In genomic region chr2:20223345-20224190, GRCh38 we compare ENCODE assay signal across 8 cellular contexts. TPM values are rescaled to one million over a fixed set of nuclear protein-coding genes. Genes with fewer than 3 reads are reported as not detected.
DNase-seq lines count a peak whose midpoint lies in the region; ATAC-seq, FAIRE-seq and TF ChIP-seq lines count a peak whose summit lies in the region.

No MANE protein-coding gene starts in this region.

- H3K9me3 Mint-ChIP-seq in natural killer cell, result no peaks in the 10 kb centered on the region

- peaks cover 37 to 53% of the 10 kb centered on the region in 2 donors for H3K27me3 Mint-ChIP-seq in natural killer cell (ENCODE audit: low read depth in 2 of 2)

- H3K4me1 Mint-ChIP-seq in natural killer cell, result no peaks in the 10 kb centered on the region

- peak; percentile 26 for ATAC-seq in HG03571 (IDR thresholded peaks at IDR 0.05; ENCODE audit: unreplicated experiment)
- peak; percentile 4 for ATAC-seq in esophagus mucosa
- ATAC-seq in natural killer cell, result peak in 1 of 3 donors; percentile 8

- H3K36me3 Mint-ChIP-seq in natural killer cell, result no peaks in the 10 kb centered on the region

- intact Hi-C loops in natural killer cell (cut with micrococcal nuclease), result no loop called here

- in situ Hi-C loops in ACHN (cut with HindIII; ENCODE audit: low pct_ligation_motif_present, low pct_unique_long_range_greater_than_20kb, low sequenced_read_pairs), result no loop called here
- in situ Hi-C loops in SK-MEL-5 (cut with HindIII; ENCODE audit: low pct_unique_long_range_greater_than_20kb, low sequenced_read_pairs), result no loop called here

- peak; percentile 57 for DNase-seq in ACHN
- no peak for DNase-seq in GM12892 (ENCODE audit: insufficient read length)
- DNase-seq in SK-MEL-5 (ENCODE audit: low read depth, low spot score), result peak; percentile 44
- no peak for DNase-seq in natural killer cell
- no peak for DNase-seq in OCI-M1 (lab: John Stamatoyannopoulos, UW)
- no peak for DNase-seq in effector CD4-positive, alpha-beta T cell

- no peak for TF ChIP-seq CTCF in natural killer cell (IDR thresholded peaks at IDR 0.05)

- H3K4me3 Mint-ChIP-seq in natural killer cell, result peak overlapping the region; percentile 17

- peak; percentile 53 for TF ChIP-seq POLR2A in GM12892 (IDR thresholded peaks at IDR 0.05; ENCODE audit: low read depth, low read length)

- no peak overlapping the region for H3K27ac Mint-ChIP-seq in natural killer cell

- FAIRE-seq in GM12892 (lab: Jason Lieb, UNC), result no peak

RNA-seq across cellular contexts. Expression of gene SDC1, which starts 1.4 kb away (rescaled TPM):
- polyA plus RNA-seq in GM12892 (2012; ENCODE audit: missing spikeins), result 20.6 TPM
- 24.0 and 26.5 TPM in 2 replicates for total RNA-seq in SK-MEL-5 (2014; rRNA removed; shearing (Covaris generic))
- 68.7 and 81.0 TPM in 2 replicates for polyA plus RNA-seq in SK-MEL-5 (2015; cell fraction: cytosol; rRNA removed)
- polyA plus RNA-seq in SK-MEL-5 (2015; cell fraction: nucleus; rRNA removed), result 7.1 and 7.8 TPM in 2 replicates
- 477 TPM for total RNA-seq in esophagus mucosa
- total RNA-seq in natural killer cell, result under 1 TPM in 1 of 3 donors, not detected in 2; 0.63 TPM

Comparison
In these comparisons a context has a peak if more than half of its experiments do, and no peak if none do; other contexts are left out.
1. DNase-seq: peak in ACHN (single experiment) and SK-MEL-5 (single experiment); none in GM12892 (single experiment), natural killer cell (single experiment), OCI-M1 (single experiment) and effector CD4-positive, alpha-beta T cell (single experiment).
2. RNA of gene SDC1, which starts 1.4 kb away (total RNA-seq): 477 TPM in esophagus mucosa (single experiment); 24.0 to 26.5 TPM in SK-MEL-5 and 0.63 TPM in natural killer cell; every median in the first group is over 10 times any median in the second.